Comparison of ENCODE assay signal across 12 cellular contexts in the genomic region with DNA sequence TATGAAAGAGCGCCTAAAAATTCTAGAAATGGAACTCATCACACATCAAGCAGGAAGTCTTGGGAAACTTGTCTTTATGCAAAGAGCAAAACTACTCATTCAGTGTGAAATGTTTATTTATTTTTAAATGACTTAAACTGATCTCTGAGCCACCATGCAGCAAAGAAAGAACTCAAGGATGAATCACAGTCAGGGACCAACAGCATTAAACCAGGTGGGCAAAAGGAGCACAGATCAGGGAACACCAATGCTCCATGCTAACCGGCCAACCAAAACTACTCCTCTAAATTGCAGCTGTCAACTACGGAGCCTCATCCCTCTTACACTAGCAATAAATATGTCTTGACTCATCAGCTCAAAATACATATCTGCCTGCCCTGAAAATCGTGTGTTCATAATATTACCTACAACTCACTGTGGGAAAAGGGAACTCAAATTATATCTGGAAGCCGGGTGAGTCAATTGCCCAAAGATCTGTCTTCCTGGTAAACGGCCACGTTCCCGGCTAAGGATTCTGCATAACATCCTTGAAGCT.
DNase-seq lines count a peak whose midpoint lies in the region; TF ChIP-seq lines count a peak whose summit lies in the region.
"Had no signal": no experiment of that assay in that cellular context is flagged by ENCODE, and none has a peak within 500 bp of the region (broad histone marks: within the 10 kb centered on the region; RNA-seq: fewer than 3 reads in every experiment).

No MANE protein-coding gene starts in this region.

- no peaks in the 10 kb centered on the region for H3K9me3 ChIP-seq in SK-N-SH
- H3K9me3 ChIP-seq: pancreas had no signal

- H3K27ac Mint-ChIP-seq in HFFc6: peak overlapping the region; percentile 85
- H3K27ac Mint-ChIP-seq: activated CD4-positive, alpha-beta T cell treated with anti-CD3 and anti-CD28 coated beads, Interleukin-2, amount 10 ng/mL, durations not matched to agents 24 days and 14 days had no signal

- H3K27me3 ChIP-seq in SK-N-SH (ENCODE audit: insufficient read depth): no peaks in the 10 kb centered on the region
- H3K27me3 ChIP-seq: pancreas had no signal

- peaks cover 47% of the 10 kb centered on the region for H3F3A ChIP-seq in SK-N-SH (replicated peaks; ENCODE audit: insufficient read depth)

- H3K36me3 ChIP-seq in SK-N-SH (replicated peaks in 1 of 2; ENCODE audit: control insufficient read depth in 1 of 2, insufficient read depth in 2 of 2, low read length in 1 of 2): no peaks in the 10 kb centered on the region
- H3K36me3 ChIP-seq: pancreas had no signal

- peaks cover 92% of the 10 kb centered on the region for H3K79me2 ChIP-seq in SK-N-SH (ENCODE audit: insufficient read depth)

- peak in 1 of 2 experiments; percentile 29; a peak in 1 of 4 replicates for TF ChIP-seq EP300 in SK-N-SH (IDR thresholded peaks at IDR 0.05; ENCODE audit: borderline replicate concordance in 1 of 2, low read depth in 1 of 2, low read length in 1 of 2)

- H3K27ac ChIP-seq in SK-N-SH (ENCODE audit: low read depth in 2 of 2, low read length in 1 of 2): peak overlapping the region in 1 of 2 experiments; percentile 91; a peak in 2 of 4 replicates
- H3K27ac ChIP-seq: pancreas had no signal

- POLR2A ChIA-PET in SK-N-SH (lab: Yijun Ruan, JAX): no interaction called here

- H3K9ac ChIP-seq in SK-N-SH: peak overlapping the region; percentile 50; the same call in 1 of the 2 replicates

- peaks cover 34% of the 10 kb centered on the region for H3K36me3 Mint-ChIP-seq in HFFc6 (ENCODE audit: low read depth)

- TF ChIP-seq RAD21 in SK-N-SH (IDR thresholded peaks at IDR 0.05; ENCODE audit: low read length): no peak

- H3K9me3 Mint-ChIP-seq in HFFc6: no peaks in the 10 kb centered on the region

- H4K20me1 ChIP-seq in SK-N-SH (ENCODE audit: insufficient read depth): peaks cover 3% of the 10 kb centered on the region; the same call in 1 of the 2 replicates

- no peaks in the 10 kb centered on the region for H3K9me2 ChIP-seq in SK-N-SH

- CTCF ChIA-PET in SK-N-SH (lab: Yijun Ruan, JAX): interaction anchor here (1.2 to 1.3 kb wide), 2 partner anchors 9 to 89 kb away, joined by 3 to 6 read pairs; no protein-coding TSS in a partner anchor

- peaks cover 7% of the 10 kb centered on the region for H3K27me3 Mint-ChIP-seq in HFFc6 (ENCODE audit: insufficient read depth)

- no peak overlapping the region for H2AFZ ChIP-seq in SK-N-SH (ENCODE audit: low read depth)

- H3K4me3 ChIP-seq in SK-N-SH (ENCODE audit: low read depth in 2 of 2, low read length in 1 of 2) (peak overlapping the region in 1 of 2 experiments; percentile 14; a peak in 1 of 4 replicates), skeletal muscle cell (ENCODE audit: low read depth, low read length) (no peak overlapping the region)
- H3K4me3 ChIP-seq: pancreas had no signal

- peaks cover 91% of the 10 kb centered on the region for H3K4me1 Mint-ChIP-seq in HFFc6 (ENCODE audit: low read depth)

- DNase-seq in HFFc6 (peak; percentile 73), SK-N-SH (no peak), fibroblast of gingiva (ENCODE audit: low read depth) (peak; percentile 36), skeletal muscle cell (ENCODE audit: low read depth) (peak; percentile 62), SKM-1 (lab: John Stamatoyannopoulos, UW; ENCODE audit: unreplicated experiment) (no peak), amygdala (lab: John Stamatoyannopoulos, UW) (no peak)
- DNase-seq in stimulated activated CD8-positive, alpha-beta memory T cell treated with anti-CD3 and anti-CD28 coated beads, Interleukin-4, amount 100 ng/mL, for 48 hours: no peak
- DNase-seq: activated CD4-positive, alpha-beta T cell treated with anti-CD3 and anti-CD28 coated beads, Interleukin-2, amount 10 ng/mL, durations not matched to agents 24 days and 14 days; activated effector memory CD4-positive, alpha-beta T cell treated with Interleukin-2 at 50 U/mL for 16 hours; NCI-H1105; NCI-H526; pancreas had no signal

- peaks cover 0 to 81% of the 10 kb centered on the region in 2 experiments for H3K4me1 ChIP-seq in SK-N-SH (ENCODE audit: control insufficient read depth in 1 of 2, insufficient read depth in 2 of 2, low read depth in 1 of 2, low read length in 1 of 2)

- TF ChIP-seq CTCF in HFFc6 (IDR thresholded peaks at IDR 0.05) (no peak), SK-N-SH (IDR thresholded peaks at IDR 0.05) (no peak)

- H3K4me2 ChIP-seq in SK-N-SH: peak overlapping the region; percentile 56

- 45% methylated on average over 8 of the region's 8 CpGs for WGBS in SK-N-SH (ENCODE audit: low lambda C conversion rate)

- peak overlapping the region; percentile 51 for H3K4me3 Mint-ChIP-seq in HFFc6
- H3K4me3 Mint-ChIP-seq: activated CD4-positive, alpha-beta T cell treated with anti-CD3 and anti-CD28 coated beads, Interleukin-2, amount 10 ng/mL, durations not matched to agents 24 days and 14 days had no signal

TF ChIP-seq in SK-N-SH, 30 proteins besides CTCF, POLR2A, EP300 and RAD21:
- no peak for TF ChIP-seq MXI1 (IDR thresholded peaks at IDR 0.05; ENCODE audit: low read depth, low read length)
- no peak for TF ChIP-seq RXRA (IDR thresholded peaks at IDR 0.05; ENCODE audit: borderline replicate concordance, low read depth)
- TF ChIP-seq, protein P1, sequence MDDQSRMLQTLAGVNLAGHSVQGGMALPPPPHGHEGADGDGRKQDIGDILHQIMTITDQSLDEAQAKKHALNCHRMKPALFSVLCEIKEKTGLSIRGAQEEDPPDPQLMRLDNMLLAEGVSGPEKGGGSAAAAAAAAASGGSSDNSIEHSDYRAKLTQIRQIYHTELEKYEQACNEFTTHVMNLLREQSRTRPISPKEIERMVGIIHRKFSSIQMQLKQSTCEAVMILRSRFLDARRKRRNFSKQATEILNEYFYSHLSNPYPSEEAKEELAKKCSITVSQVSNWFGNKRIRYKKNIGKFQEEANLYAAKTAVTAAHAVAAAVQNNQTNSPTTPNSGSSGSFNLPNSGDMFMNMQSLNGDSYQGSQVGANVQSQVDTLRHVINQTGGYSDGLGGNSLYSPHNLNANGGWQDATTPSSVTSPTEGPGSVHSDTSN (IDR thresholded peaks at IDR 0.05): peak; percentile 83
- TF ChIP-seq FOSL2 (IDR thresholded peaks at IDR 0.05; ENCODE audit: borderline replicate concordance, low read depth): peak; percentile 58
- TF ChIP-seq JUND (IDR thresholded peaks at IDR 0.05): peak; percentile 35
- no peak for TF ChIP-seq RFX5 (IDR thresholded peaks at IDR 0.05; ENCODE audit: low read length)
- no peak for TF ChIP-seq YY1 (IDR thresholded peaks at IDR 0.05; ENCODE audit: low read depth)
- TF ChIP-seq TEAD4 (IDR thresholded peaks at IDR 0.05; ENCODE audit: borderline replicate concordance, insufficient read depth): 0 out of 2 replicates have a peak, but pooled peaks have one; percentile 19
- peak; percentile 60; the same call in 1 of the 2 replicates for TF ChIP-seq MEF2A (IDR thresholded peaks at IDR 0.05; ENCODE audit: borderline replicate concordance, low read depth)
- TF ChIP-seq TCF12 (IDR thresholded peaks at IDR 0.05): peak; percentile 56
- no peak for TF ChIP-seq SMC3 (IDR thresholded peaks at IDR 0.05; ENCODE audit: low read depth, low read length)
- TF ChIP-seq, protein P2, sequence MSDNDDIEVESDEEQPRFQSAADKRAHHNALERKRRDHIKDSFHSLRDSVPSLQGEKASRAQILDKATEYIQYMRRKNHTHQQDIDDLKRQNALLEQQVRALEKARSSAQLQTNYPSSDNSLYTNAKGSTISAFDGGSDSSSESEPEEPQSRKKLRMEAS (IDR thresholded peaks at IDR 0.05; ENCODE audit: low read depth): 0 out of 2 replicates have a peak, but pooled peaks have one; percentile 25
- TF ChIP-seq CHD2 (IDR thresholded peaks at IDR 0.05; ENCODE audit: low read length, partially characterized antibody): no peak
- no peak for TF ChIP-seq GATA2 (CRISPR knock-in tag; IDR thresholded peaks at IDR 0.05)

Comparison
In these comparisons a context has a peak if more than half of its experiments do, and no peak if none do; other contexts are left out.
1. DNase-seq: peak in HFFc6 (single experiment), fibroblast of gingiva (single experiment) and skeletal muscle cell (single experiment); none in SK-N-SH (single experiment), stimulated activated CD8-positive, alpha-beta memory T cell treated with anti-CD3 and anti-CD28 coated beads, Interleukin-4, amount 100 ng/mL, for 48 hours (single experiment), SKM-1 (single experiment) and amygdala (0 of 56).